ENCODE assay signal across 8 cellular contexts in genomic region chr9:97598461-97599288, GRCh38. TPM values are rescaled to one million over a fixed set of nuclear protein-coding genes. Genes with fewer than 3 reads are reported as not detected.
DNase-seq lines count a peak whose midpoint lies in the region; ATAC-seq and TF ChIP-seq lines count a peak whose summit lies in the region.

No MANE protein-coding gene starts in this region.

- H3K18ac ChIP-seq in trophoblast cell (ENCODE audit: low read length), result no peak overlapping the region

- H3K9ac ChIP-seq in trophoblast cell (ENCODE audit: low read length), result no peak overlapping the region

- H3K4me3 ChIP-seq in GM12864 (ENCODE audit: low read depth, low read length) (no peak overlapping the region), HFF-Myc (replicated peaks; ENCODE audit: low read depth, low read length) (no peak overlapping the region), trophoblast cell (ENCODE audit: low read depth, low read length) (no peak overlapping the region), upper lobe of right lung (no peak overlapping the region)

- H3K9me3 ChIP-seq in trophoblast cell (ENCODE audit: insufficient read depth, low read depth, low read length), result no peaks in the 10 kb centered on the region
- H3K9me3 ChIP-seq in upper lobe of right lung, result no peaks in the 10 kb centered on the region

- TF ChIP-seq CTCF in GM12864 (IDR thresholded peaks at IDR 0.05; ENCODE audit: low read depth, low read length, missing control alignments) (peak; percentile 97), HFF-Myc (IDR thresholded peaks at IDR 0.05; ENCODE audit: low read depth, low read length, missing control alignments) (peak; percentile 92), upper lobe of right lung (IDR thresholded peaks at IDR 0.05) (peak; percentile 86)

- H2BK5ac ChIP-seq in trophoblast cell (ENCODE audit: low read depth, low read length, poor library complexity), result no peak overlapping the region

- H4K12ac ChIP-seq in trophoblast cell (ENCODE audit: low read depth, low read length), result no peak overlapping the region

- no peak overlapping the region for H4K8ac ChIP-seq in trophoblast cell (ENCODE audit: low read depth, low read length)

- no peak overlapping the region for H2AK5ac ChIP-seq in trophoblast cell (ENCODE audit: low read length)

- H3K14ac ChIP-seq in trophoblast cell (ENCODE audit: low read length), result no peak overlapping the region

- H4K91ac ChIP-seq in trophoblast cell (ENCODE audit: low read depth, low read length), result no peak overlapping the region

- no peak overlapping the region for H3K4ac ChIP-seq in trophoblast cell (ENCODE audit: low read depth, low read length)

- intact Hi-C loops in upper lobe of right lung (cut with DNase I), result loop anchor here (5.0 kb wide), 1 partner anchor 131 kb away; no protein-coding TSS in a partner anchor

- H3K36me3 ChIP-seq in trophoblast cell (ENCODE audit: control insufficient read depth in 1 of 2, insufficient read depth in 2 of 2, low read length in 2 of 2) (peaks cover 13 to 24% of the 10 kb centered on the region in 2 experiments), upper lobe of right lung (peaks cover 44% of the 10 kb centered on the region)

- no peak overlapping the region for H3K23ac ChIP-seq in trophoblast cell (ENCODE audit: low read length)

- no peak overlapping the region for H3K4me2 ChIP-seq in trophoblast cell (ENCODE audit: low read length)

- H2BK120ac ChIP-seq in trophoblast cell (ENCODE audit: insufficient read depth, low read length, poor library complexity), result no peak overlapping the region

- DNase-seq in GM12864 (ENCODE audit: low read depth) (peak; percentile 83), HFF-Myc (ENCODE audit: extremely low read depth, low read depth) (peak; percentile 62), MV-4-11 (lab: John Stamatoyannopoulos, UW) (peak; percentile 83), SK-N-DZ (ENCODE audit: low spot score) (peak; percentile 82), glomerular endothelial cell (ENCODE audit: extremely low read depth, low read depth, low spot score) (peak; percentile 55), trophoblast cell (peak; percentile 58 to 81), upper lobe of right lung (no peak)
- peak; percentile 62 for DNase-seq in activated naive CD4-positive, alpha-beta T cell treated with Interleukin-2 at 50 U/mL for 16 hours

- peaks cover 3% of the 10 kb centered on the region in 2 experiments for H3K4me1 ChIP-seq in trophoblast cell (ENCODE audit: control insufficient read depth in 1 of 2, insufficient read depth in 2 of 2, low read length in 2 of 2)
- H3K4me1 ChIP-seq in upper lobe of right lung, result peaks cover 6% of the 10 kb centered on the region

- no peak overlapping the region for H2BK12ac ChIP-seq in trophoblast cell (ENCODE audit: low read length)

- peak; percentile 93 for ATAC-seq in upper lobe of right lung

- H3K27me3 ChIP-seq in trophoblast cell (ENCODE audit: insufficient read depth, low read length) (no peaks in the 10 kb centered on the region), upper lobe of right lung (no peaks in the 10 kb centered on the region)

- H2AFZ ChIP-seq in trophoblast cell (ENCODE audit: insufficient read depth, low read length, poor library complexity), result no peak overlapping the region

- WGBS in trophoblast cell (ENCODE audit: extremely low coverage, insufficient coverage, insufficient read length), result no CpG with 5 or more reads among the region's 11 CpGs

- H3K79me2 ChIP-seq in trophoblast cell (ENCODE audit: control insufficient read depth, insufficient read depth, low read length, poor library complexity), result no peaks in the 10 kb centered on the region

- no peak overlapping the region for H3K27ac ChIP-seq in trophoblast cell (ENCODE audit: low read depth, low read length)
- H3K27ac ChIP-seq in upper lobe of right lung, result no peak overlapping the region

- no peaks in the 10 kb centered on the region for H3K79me1 ChIP-seq in trophoblast cell (ENCODE audit: low read length)

RNA-seq across cellular contexts. Expression of gene TSTD2, which starts 34.5 kb away (rescaled TPM):
- polyA plus RNA-seq in SK-N-DZ (2014; cell fraction: cytosol; rRNA removed), result 19.0 and 20.5 TPM in 2 replicates
- polyA plus RNA-seq in SK-N-DZ (2014; cell fraction: nucleus; rRNA removed), result 35.3 and 58.5 TPM in 2 replicates
- total RNA-seq in glomerular endothelial cell (7.1 and 12.7 TPM in 2 replicates), upper lobe of right lung (20.0 TPM)
- polyA plus RNA-seq in trophoblast cell (2013), result 12.4 TPM in 2 replicates

RNA-seq across cellular contexts. Expression of gene NCBP1, which starts 34.9 kb away (rescaled TPM):
- polyA plus RNA-seq in SK-N-DZ (2014; cell fraction: cytosol; rRNA removed), result 34.1 and 40.1 TPM in 2 replicates
- 33.2 and 34.7 TPM in 2 replicates for polyA plus RNA-seq in SK-N-DZ (2014; cell fraction: nucleus; rRNA removed)
- 26.4 and 34.1 TPM in 2 replicates for total RNA-seq in glomerular endothelial cell
- polyA plus RNA-seq in trophoblast cell (2013), result 25.6 and 27.9 TPM in 2 replicates
- total RNA-seq in upper lobe of right lung, result 25.4 TPM
